1 cellular context compared by ENCODE assay signal in genomic region chrX:471239-471638, GRCh38.
TF ChIP-seq lines count a peak whose summit lies in the region.

No MANE protein-coding gene starts in this region.

TF ChIP-seq in SK-N-SH, 30 proteins besides CTCF, POLR2A, EP300 and RAD21 (continued from another document):
- TF ChIP-seq, protein P1, sequence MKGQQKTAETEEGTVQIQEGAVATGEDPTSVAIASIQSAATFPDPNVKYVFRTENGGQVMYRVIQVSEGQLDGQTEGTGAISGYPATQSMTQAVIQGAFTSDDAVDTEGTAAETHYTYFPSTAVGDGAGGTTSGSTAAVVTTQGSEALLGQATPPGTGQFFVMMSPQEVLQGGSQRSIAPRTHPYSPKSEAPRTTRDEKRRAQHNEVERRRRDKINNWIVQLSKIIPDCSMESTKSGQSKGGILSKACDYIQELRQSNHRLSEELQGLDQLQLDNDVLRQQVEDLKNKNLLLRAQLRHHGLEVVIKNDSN (IDR thresholded peaks at IDR 0.05; ENCODE audit: borderline replicate concordance, low read depth), result no peak
- TF ChIP-seq PBX3 (IDR thresholded peaks at IDR 0.05) (no peak), TCF12 (IDR thresholded peaks at IDR 0.05) (no peak), NFIC (IDR thresholded peaks at IDR 0.05; ENCODE audit: borderline replicate concordance) (no peak), TAF1 (IDR thresholded peaks at IDR 0.05; ENCODE audit: borderline replicate concordance, low read depth, low read length) (no peak), RXRA (IDR thresholded peaks at IDR 0.05; ENCODE audit: borderline replicate concordance, low read depth) (no peak), CHD2 (IDR thresholded peaks at IDR 0.05; ENCODE audit: low read length, partially characterized antibody) (no peak), FOXJ3 (CRISPR knock-in tag; IDR thresholded peaks at IDR 0.05) (no peak), JUND (IDR thresholded peaks at IDR 0.05) (no peak), IRF3 (IDR thresholded peaks at IDR 0.05; ENCODE audit: low read depth, low read length) (no peak)
